Comparison of ENCODE assay signal across 8 cellular contexts in the genomic region with DNA sequence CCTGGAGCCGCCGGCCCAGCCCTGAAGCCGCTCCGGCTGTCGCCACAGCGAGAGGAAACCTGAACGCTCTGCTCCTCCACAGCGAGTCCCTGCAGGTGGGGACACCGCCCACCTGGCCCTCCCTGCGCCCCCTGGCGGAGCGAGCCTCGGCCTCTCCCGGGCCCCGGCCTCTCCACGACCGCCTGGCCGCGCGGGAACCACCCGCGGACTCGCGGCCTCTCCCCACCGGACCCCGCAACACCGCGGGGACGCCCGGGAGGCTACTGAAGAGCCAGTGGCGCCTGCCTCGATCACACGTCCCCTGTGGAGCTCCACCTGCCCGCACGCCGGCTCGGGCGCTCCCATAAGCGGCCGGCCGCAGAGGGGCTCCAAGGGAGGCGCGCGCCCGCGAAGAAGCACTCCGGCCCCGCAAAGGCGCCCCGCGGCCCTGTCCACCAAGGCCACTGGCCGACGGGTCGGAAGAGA.
DNase-seq lines count a peak whose midpoint lies in the region; ATAC-seq, FAIRE-seq and TF ChIP-seq lines count a peak whose summit lies in the region.

No MANE protein-coding gene starts in this region.

- H3K4me1 ChIP-seq in fibroblast of lung (ENCODE audit: control insufficient read depth, extremely low read depth, insufficient read depth, low read length) (no peaks in the 10 kb centered on the region), thoracic aorta (ENCODE audit: control insufficient read depth in 1 of 2, low read depth in 2 of 2) (peaks cover 4 to 6% of the 10 kb centered on the region in 2 donors)

- H3K36me3 Mint-ChIP-seq in activated T-cell treated with anti-CD3 and anti-CD28 coated beads, Interleukin-2, amount 50 U/mL, for 24 hours (ENCODE audit: low read depth), result no peaks in the 10 kb centered on the region

- no peaks in the 10 kb centered on the region for H3K27me3 Mint-ChIP-seq in activated T-cell treated with anti-CD3 and anti-CD28 coated beads, Interleukin-2, amount 50 U/mL, for 24 hours

- H3K9ac ChIP-seq in fibroblast of lung (ENCODE audit: insufficient read depth, low read length), result no peak overlapping the region

- H3K79me2 ChIP-seq in fibroblast of lung (ENCODE audit: control insufficient read depth, insufficient read depth, low read length), result no peaks in the 10 kb centered on the region

- peak; percentile 81 for ATAC-seq in omental fat pad (ENCODE audit: low FRiP score)
- ATAC-seq in thoracic aorta (ENCODE audit: insufficient number of reproducible peaks, low FRiP score, low read depth), result no peak
- ATAC-seq in HG03095 (IDR thresholded peaks at IDR 0.05; ENCODE audit: unreplicated experiment), result no peak

- TF ChIP-seq CTCF in fibroblast of lung (conservative IDR thresholded peaks at IDR 0.05 in 1 of 2, IDR thresholded peaks at IDR 0.05 in 1 of 2; ENCODE audit: low read depth in 1 of 2, low read length in 2 of 2) (peak; percentile 14 to 38), omental fat pad (IDR thresholded peaks at IDR 0.05) (no peak), thoracic aorta (IDR thresholded peaks at IDR 0.05) (peak; percentile 70)

- H3K4me1 Mint-ChIP-seq in activated T-cell treated with anti-CD3 and anti-CD28 coated beads, Interleukin-2, amount 50 U/mL, for 24 hours (ENCODE audit: low read depth), result peaks cover 56% of the 10 kb centered on the region

- peak overlapping the region; percentile 98 for H3K27ac Mint-ChIP-seq in activated T-cell treated with anti-CD3 and anti-CD28 coated beads, Interleukin-2, amount 50 U/mL, for 24 hours

- H3K4me3 ChIP-seq in fibroblast of lung (replicated peaks in 1 of 4; ENCODE audit: control extremely low read depth in 1 of 4, insufficient read depth in 1 of 4, low read depth in 3 of 4, low read length in 4 of 4) (no peak overlapping the region), thoracic aorta (peak overlapping the region; percentile 62)

- no peak overlapping the region for H2AFZ ChIP-seq in fibroblast of lung (ENCODE audit: low read length)

- DNase-seq in GM18507 (ENCODE audit: extremely low spot score, insufficient read length, low read depth) (peak; percentile 69), NCI-H748 (lab: John Stamatoyannopoulos, UW; ENCODE audit: unreplicated experiment) (peak; percentile 88), fibroblast of lung (ENCODE audit: low read depth in 2 of 2) (no peak), omental fat pad (ENCODE audit: low spot score) (peak; percentile 48), thoracic aorta (ENCODE audit: low spot score) (no peak), GOT3 (lab: John Stamatoyannopoulos, UW) (no peak)
- peak; percentile 92 for DNase-seq in activated T-cell treated with anti-CD3 and anti-CD28 coated beads, Interleukin-2, amount 50 U/mL, for 24 hours

- peak; percentile 63 for FAIRE-seq in GM18507 (lab: Jason Lieb, UNC)

- H3K27ac ChIP-seq in fibroblast of lung (ENCODE audit: insufficient read depth, low read length) (no peak overlapping the region), thoracic aorta (peak overlapping the region in 1 of 2 donors; percentile 20)

- no peak overlapping the region for H3K4me2 ChIP-seq in fibroblast of lung (ENCODE audit: extremely low read depth, insufficient read depth, low read length)

- peak overlapping the region; percentile 68 for H3K4me3 Mint-ChIP-seq in activated T-cell treated with anti-CD3 and anti-CD28 coated beads, Interleukin-2, amount 50 U/mL, for 24 hours

- H3K9me3 ChIP-seq in fibroblast of lung (ENCODE audit: control insufficient read depth, insufficient read depth, low read depth, low read length) (no peaks in the 10 kb centered on the region), thoracic aorta (no peaks in the 10 kb centered on the region)

- H3K9me3 Mint-ChIP-seq in activated T-cell treated with anti-CD3 and anti-CD28 coated beads, Interleukin-2, amount 50 U/mL, for 24 hours, result no peaks in the 10 kb centered on the region

- H4K20me1 ChIP-seq in fibroblast of lung (ENCODE audit: control insufficient read depth, extremely low read depth, insufficient read depth, low read length), result no peaks in the 10 kb centered on the region

- H3K27me3 ChIP-seq in fibroblast of lung (ENCODE audit: control insufficient read depth, insufficient read depth, low read length), result peaks cover 13% of the 10 kb centered on the region
- H3K27me3 ChIP-seq in thoracic aorta (replicated peaks; ENCODE audit: insufficient read depth), result no peaks in the 10 kb centered on the region

- H3K36me3 ChIP-seq in fibroblast of lung (ENCODE audit: control insufficient read depth, insufficient read depth, low read length), result no peaks in the 10 kb centered on the region
- no peaks in the 10 kb centered on the region for H3K36me3 ChIP-seq in thoracic aorta

Comparison
In these comparisons a context has a peak if more than half of its experiments do, and no peak if none do; other contexts are left out.
1. DNase-seq: peak in GM18507 (single experiment), NCI-H748 (single experiment), activated T-cell treated with anti-CD3 and anti-CD28 coated beads, Interleukin-2, amount 50 U/mL, for 24 hours (single experiment) and omental fat pad (single experiment); none in fibroblast of lung (0 of 2), thoracic aorta (single experiment) and GOT3 (single experiment).
2. CTCF ChIP-seq: peak in fibroblast of lung (2 of 2) and thoracic aorta (single experiment); none in omental fat pad (0 of 3).